Comparison of ENCODE assay signal across 1 cellular context in the genomic region with DNA sequence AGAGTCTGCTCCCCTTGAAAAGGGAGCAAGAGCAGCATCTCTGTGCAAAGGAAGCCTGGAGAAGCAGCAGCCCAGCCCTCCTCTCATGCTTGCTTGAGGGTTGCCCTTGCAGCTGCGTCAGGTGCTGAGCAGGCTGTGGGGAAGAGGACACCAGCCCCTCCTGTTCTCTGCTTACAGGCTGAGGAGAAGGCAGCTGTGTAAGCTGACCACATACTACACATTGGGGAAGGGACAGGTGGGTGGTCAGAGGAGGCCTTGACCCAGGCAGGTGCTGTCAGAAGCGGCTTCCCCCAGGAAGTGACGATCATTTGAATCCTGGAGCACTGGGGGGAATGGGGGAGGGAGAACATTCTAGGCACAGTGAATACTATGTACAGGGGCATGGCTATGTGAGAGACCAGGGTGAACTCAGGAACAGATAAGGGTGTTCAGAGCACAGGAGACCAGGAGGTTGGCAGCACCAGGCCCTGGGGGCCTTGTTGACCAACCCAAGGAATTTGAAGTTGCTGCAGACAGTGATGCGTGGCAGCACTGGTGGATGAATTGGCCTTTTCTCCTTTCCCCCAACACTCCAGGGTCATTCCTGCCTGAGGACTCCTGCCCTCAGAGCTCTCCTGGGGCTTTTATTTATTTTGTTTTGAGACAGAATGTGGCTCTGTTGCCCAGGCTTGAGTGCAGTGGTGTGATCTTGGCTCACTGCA.
TF ChIP-seq lines count a peak whose summit lies in the region.

No MANE protein-coding gene starts in this region.

TF ChIP-seq in IMR-90, 13 proteins besides CTCF, POLR2A, EP300 and RAD21:
- no peak for TF ChIP-seq ELK1 (IDR thresholded peaks at IDR 0.05; ENCODE audit: borderline replicate concordance, low read depth, low read length)
- TF ChIP-seq MAZ (IDR thresholded peaks at IDR 0.05; ENCODE audit: borderline replicate concordance, low read depth, low read length) = no peak
- no peak for TF ChIP-seq CHD1 (IDR thresholded peaks at IDR 0.05; ENCODE audit: low read depth, low read length)
- no peak for TF ChIP-seq MXI1 (IDR thresholded peaks at IDR 0.05; ENCODE audit: borderline replicate concordance, low read depth, low read length)
- no peak for TF ChIP-seq CEBPB (IDR thresholded peaks at IDR 0.05; ENCODE audit: low read depth, low read length)
- no peak for TF ChIP-seq RFX5 (IDR thresholded peaks at IDR 0.05; ENCODE audit: low read depth, low read length)
- no peak for TF ChIP-seq BHLHE40 (IDR thresholded peaks at IDR 0.05; ENCODE audit: low read depth, low read length)
- no peak for TF ChIP-seq FOS (IDR thresholded peaks at IDR 0.05; ENCODE audit: low read depth, low read length)
- TF ChIP-seq RCOR1 (IDR thresholded peaks at IDR 0.05; ENCODE audit: insufficient replicate concordance, low read length) = no peak
